9 cellular contexts compared by ENCODE assay signal in the genomic region with DNA sequence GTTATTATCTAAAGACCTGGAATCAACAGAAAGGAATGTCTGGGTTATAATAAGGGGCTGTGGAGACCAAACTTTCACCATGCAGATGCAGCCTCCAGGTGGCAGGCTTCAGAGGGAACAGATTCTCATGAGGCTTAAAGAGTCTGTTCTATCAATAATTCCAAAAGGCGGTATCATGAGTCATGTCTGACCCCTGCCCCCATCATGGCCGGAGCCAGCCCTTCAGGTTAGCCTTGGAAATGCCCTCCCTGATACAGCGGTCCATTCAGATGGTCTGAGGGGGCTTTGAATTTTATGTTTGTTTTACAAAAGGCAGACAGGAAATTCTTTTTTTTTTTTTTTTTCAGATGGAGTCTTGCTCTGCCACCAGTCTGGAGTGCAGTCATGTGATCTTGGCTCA. TPM values are rescaled to one million over a fixed set of nuclear protein-coding genes. Genes with fewer than 3 reads are reported as not detected.
DNase-seq lines count a peak whose midpoint lies in the region; ATAC-seq and TF ChIP-seq lines count a peak whose summit lies in the region.
"Had no signal": no experiment of that assay in that cellular context is flagged by ENCODE, and none has a peak within 500 bp of the region (broad histone marks: within the 10 kb centered on the region; RNA-seq: fewer than 3 reads in every experiment).

No MANE protein-coding gene starts in this region.

- no peak for TF ChIP-seq POLR2A in thyroid gland (IDR thresholded peaks at IDR 0.05)

- no peak overlapping the region for H3K9ac ChIP-seq in liver (ENCODE audit: low read depth in 1 of 2, low read length in 2 of 2)

- no peak overlapping the region for H3K4me3 ChIP-seq in brain microvascular endothelial cell (ENCODE audit: low read depth, low read length)
- H3K4me3 ChIP-seq in liver (ENCODE audit: low read depth in 1 of 3, low read length in 3 of 3) = no peak overlapping the region
- no peak overlapping the region for H3K4me3 ChIP-seq in thyroid gland (replicated peaks in 1 of 3)
- H3K4me3 ChIP-seq: skin epidermis had no signal

- H3K27ac ChIP-seq in brain microvascular endothelial cell (no peak overlapping the region), liver (ENCODE audit: low read depth in 1 of 2, low read length in 2 of 2) (no peak overlapping the region), thyroid gland (no peak overlapping the region)

- in situ Hi-C loops in brain microvascular endothelial cell (cut with HindIII; ENCODE audit: low pct_ligation_motif_present, low sequenced_read_pairs) = no loop called here

- DNase-seq in DMS 273 (lab: John Stamatoyannopoulos, UW; ENCODE audit: unreplicated experiment) (peak; percentile 69), RPMI7951 (ENCODE audit: low read depth) (peak; percentile 49), brain microvascular endothelial cell (peak; percentile 68), thyroid gland (peak; percentile 40 to 48), GF-D8 (lab: John Stamatoyannopoulos, UW) (no peak)
- no peak for DNase-seq in effector CD8-positive, alpha-beta T cell (lab: John Stamatoyannopoulos, UW)

- TF ChIP-seq CTCF in brain microvascular endothelial cell (IDR thresholded peaks at IDR 0.05; ENCODE audit: low read depth, low read length, missing control alignments) (peak; percentile 80), liver (IDR thresholded peaks at IDR 0.05; ENCODE audit: low read depth, low read length, missing input control) (peak; percentile 72), thyroid gland (IDR thresholded peaks at IDR 0.05) (peak in 4 of 6 experiments; percentile 42 to 54 (median 53))

- H3K4me1 ChIP-seq in liver (ENCODE audit: control insufficient read depth in 4 of 4, insufficient read depth in 4 of 4, low read length in 3 of 4) (peaks cover 0 to 5% (median 1%) of the 10 kb centered on the region in 4 donors), thyroid gland (peaks cover 0 to 5% of the 10 kb centered on the region in 2 donors)

- intact Hi-C loops in thyroid gland (cut with DNase I) = no loop called here

- H3K27me3 ChIP-seq in brain microvascular endothelial cell (replicated peaks) (no peaks in the 10 kb centered on the region), liver (ENCODE audit: control insufficient read depth in 4 of 4, insufficient read depth in 4 of 4, low read length in 3 of 4) (no peaks in the 10 kb centered on the region), thyroid gland (no peaks in the 10 kb centered on the region)

- 8% methylated on average over 3 of the region's 3 CpGs for WGBS in liver
- 14 to 18% methylated on average over 3 of the region's 3 CpGs for WGBS in thyroid gland, 2 donors

- H3K36me3 ChIP-seq in brain microvascular endothelial cell (replicated peaks) = peaks cover 9% of the 10 kb centered on the region
- peaks cover 0 to under 1% (median 0%) of the 10 kb centered on the region in 4 donors for H3K36me3 ChIP-seq in liver (ENCODE audit: control insufficient read depth in 4 of 4, insufficient read depth in 3 of 4, low read depth in 1 of 4, low read length in 3 of 4)
- H3K36me3 ChIP-seq in thyroid gland = no peaks in the 10 kb centered on the region

- ATAC-seq in HG02938 (IDR thresholded peaks at IDR 0.05; ENCODE audit: unreplicated experiment) = peak; percentile 58

- peak; percentile 85 to 87 for TF ChIP-seq RAD21 in liver (IDR thresholded peaks at IDR 0.05)

- H3K9me3 ChIP-seq in liver (ENCODE audit: control insufficient read depth in 4 of 4, low read length in 3 of 4) = no peaks in the 10 kb centered on the region
- no peaks in the 10 kb centered on the region for H3K9me3 ChIP-seq in thyroid gland

TF ChIP-seq in liver, 16 proteins besides CTCF, POLR2A, EP300 and RAD21:
- TF ChIP-seq, protein P1, sequence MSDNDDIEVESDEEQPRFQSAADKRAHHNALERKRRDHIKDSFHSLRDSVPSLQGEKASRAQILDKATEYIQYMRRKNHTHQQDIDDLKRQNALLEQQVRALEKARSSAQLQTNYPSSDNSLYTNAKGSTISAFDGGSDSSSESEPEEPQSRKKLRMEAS (IDR thresholded peaks at IDR 0.05) = no peak
- TF ChIP-seq RXRA (IDR thresholded peaks at IDR 0.05) = peak in 1 of 2 donors; percentile 36
- peak; percentile 83 for TF ChIP-seq NR2F2 (IDR thresholded peaks at IDR 0.05)
- peak; percentile 63 for TF ChIP-seq YY1 (IDR thresholded peaks at IDR 0.05)
- no peak for TF ChIP-seq FOXA2 (IDR thresholded peaks at IDR 0.05)
- TF ChIP-seq SP1 (IDR thresholded peaks at IDR 0.05) = peak; percentile 20
- TF ChIP-seq ATF3 (IDR thresholded peaks at IDR 0.05) = peak; percentile 66
- TF ChIP-seq JUND (IDR thresholded peaks at IDR 0.05) = peak; percentile 86 to 97
- TF ChIP-seq HNF4A (conservative IDR thresholded peaks at IDR 0.05) = peak; percentile 63 to 81
- TF ChIP-seq ZBTB33 (IDR thresholded peaks at IDR 0.05) = no peak
- TF ChIP-seq, protein P2, sequence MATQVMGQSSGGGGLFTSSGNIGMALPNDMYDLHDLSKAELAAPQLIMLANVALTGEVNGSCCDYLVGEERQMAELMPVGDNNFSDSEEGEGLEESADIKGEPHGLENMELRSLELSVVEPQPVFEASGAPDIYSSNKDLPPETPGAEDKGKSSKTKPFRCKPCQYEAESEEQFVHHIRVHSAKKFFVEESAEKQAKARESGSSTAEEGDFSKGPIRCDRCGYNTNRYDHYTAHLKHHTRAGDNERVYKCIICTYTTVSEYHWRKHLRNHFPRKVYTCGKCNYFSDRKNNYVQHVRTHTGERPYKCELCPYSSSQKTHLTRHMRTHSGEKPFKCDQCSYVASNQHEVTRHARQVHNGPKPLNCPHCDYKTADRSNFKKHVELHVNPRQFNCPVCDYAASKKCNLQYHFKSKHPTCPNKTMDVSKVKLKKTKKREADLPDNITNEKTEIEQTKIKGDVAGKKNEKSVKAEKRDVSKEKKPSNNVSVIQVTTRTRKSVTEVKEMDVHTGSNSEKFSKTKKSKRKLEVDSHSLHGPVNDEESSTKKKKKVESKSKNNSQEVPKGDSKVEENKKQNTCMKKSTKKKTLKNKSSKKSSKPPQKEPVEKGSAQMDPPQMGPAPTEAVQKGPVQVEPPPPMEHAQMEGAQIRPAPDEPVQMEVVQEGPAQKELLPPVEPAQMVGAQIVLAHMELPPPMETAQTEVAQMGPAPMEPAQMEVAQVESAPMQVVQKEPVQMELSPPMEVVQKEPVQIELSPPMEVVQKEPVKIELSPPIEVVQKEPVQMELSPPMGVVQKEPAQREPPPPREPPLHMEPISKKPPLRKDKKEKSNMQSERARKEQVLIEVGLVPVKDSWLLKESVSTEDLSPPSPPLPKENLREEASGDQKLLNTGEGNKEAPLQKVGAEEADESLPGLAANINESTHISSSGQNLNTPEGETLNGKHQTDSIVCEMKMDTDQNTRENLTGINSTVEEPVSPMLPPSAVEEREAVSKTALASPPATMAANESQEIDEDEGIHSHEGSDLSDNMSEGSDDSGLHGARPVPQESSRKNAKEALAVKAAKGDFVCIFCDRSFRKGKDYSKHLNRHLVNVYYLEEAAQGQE (IDR thresholded peaks at IDR 0.05) = no peak
- no peak for TF ChIP-seq GABPA (IDR thresholded peaks at IDR 0.05 in 1 of 2, conservative IDR thresholded peaks at IDR 0.05 in 1 of 2)
- TF ChIP-seq HNF4G (IDR thresholded peaks at IDR 0.05) = peak; percentile 30

RNA-seq across cellular contexts. Expression of gene LAMP1, which starts 21.7 kb away (rescaled TPM):
- total RNA-seq in RPMI7951 (2014; rRNA removed; shearing (Covaris generic)) = 97.8 and 112 TPM in 2 replicates
- total RNA-seq in liver (10 to 100 TPM; 60.0 to 65.8 TPM), thyroid gland (100 to 1,000 TPM; 169 to 227 (median 206) TPM)
- 100 to 1,000 TPM in 1 of 2 donors, 10 to 100 TPM in 1; 24.4 to 160 TPM for polyA plus RNA-seq in liver

Comparison
In these comparisons a context has a peak if more than half of its experiments do, and no peak if none do; other contexts are left out.
1. DNase-seq: peak in DMS 273 (single experiment), RPMI7951 (single experiment), brain microvascular endothelial cell (single experiment) and thyroid gland (2 of 2); none in effector CD8-positive, alpha-beta T cell (single experiment) and GF-D8 (single experiment).
2. Peak in every context shown above with its lines, with median percentiles within 50 percentile points of each other: CTCF ChIP-seq.